In genomic region chr10:33193867-33194521, GRCh38 we compare ENCODE assay signal across 8 cellular contexts.
DNase-seq lines count a peak whose midpoint lies in the region; ATAC-seq, FAIRE-seq and TF ChIP-seq lines count a peak whose summit lies in the region.

No MANE protein-coding gene starts in this region.

- TF ChIP-seq RAD21 in IMR-90 (IDR thresholded peaks at IDR 0.05; ENCODE audit: low read length): no peak

- H2AK9ac ChIP-seq in IMR-90 (replicated peaks; ENCODE audit: low read depth, low read length, poor library complexity): no peak overlapping the region

- POLR2A ChIA-PET in IMR-90 (lab: Charles Lee; ENCODE audit: unreplicated experiment): no interaction called here

- no peak for TF ChIP-seq CTCF in IMR-90 (conservative IDR thresholded peaks at IDR 0.05; ENCODE audit: low read depth, low read length)
- no peak for TF ChIP-seq CTCF in brain microvascular endothelial cell (IDR thresholded peaks at IDR 0.05; ENCODE audit: low read depth, low read length, missing control alignments)
- TF ChIP-seq CTCF in kidney (IDR thresholded peaks at IDR 0.05; ENCODE audit: borderline replicate concordance, extremely low read depth, insufficient read depth): no peak
- no peak for TF ChIP-seq CTCF in thoracic aorta (IDR thresholded peaks at IDR 0.05)

- H3K79me1 ChIP-seq in IMR-90 (ENCODE audit: low read depth in 1 of 2, low read length in 2 of 2): peaks cover 3 to 19% of the 10 kb centered on the region in 2 experiments; a peak in 3 of 4 replicates

- no peak overlapping the region for H3K23ac ChIP-seq in IMR-90 (ENCODE audit: low read depth, low read length)

- H3K36me3 ChIP-seq in IMR-90 (ENCODE audit: control insufficient read depth, insufficient read depth, low read length) (peaks cover 10% of the 10 kb centered on the region), brain microvascular endothelial cell (replicated peaks) (peaks cover 50% of the 10 kb centered on the region), kidney (ENCODE audit: control insufficient read depth in 1 of 2, insufficient read depth in 2 of 2, low read length in 2 of 2) (peaks cover 5 to 9% of the 10 kb centered on the region in 2 donors), thoracic aorta (peaks cover 4% of the 10 kb centered on the region)

- no peaks in the 10 kb centered on the region for H3K9me3 ChIP-seq in IMR-90 (ENCODE audit: control insufficient read depth, insufficient read depth, low read length)
- H3K9me3 ChIP-seq in kidney (ENCODE audit: control insufficient read depth in 1 of 2, low read length in 2 of 2): no peaks in the 10 kb centered on the region
- H3K9me3 ChIP-seq in thoracic aorta: no peaks in the 10 kb centered on the region

- H2BK20ac ChIP-seq in IMR-90 (ENCODE audit: low read depth, low read length): peak overlapping the region; percentile 49

- H3K9me1 ChIP-seq in IMR-90 (ENCODE audit: insufficient read depth, low read length): peaks cover 9% of the 10 kb centered on the region; the same call in 1 of the 2 replicates

- peak; percentile 43 for ATAC-seq in IMR-90 (ENCODE audit: low read depth)
- ATAC-seq in thoracic aorta (ENCODE audit: insufficient number of reproducible peaks, low FRiP score, low read depth): no peak
- no peak for ATAC-seq in HG02759 (IDR thresholded peaks at IDR 0.05; ENCODE audit: unreplicated experiment)

- no peaks in the 10 kb centered on the region for H3K27me3 ChIP-seq in IMR-90 (ENCODE audit: control insufficient read depth, insufficient read depth, low read length)
- H3K27me3 ChIP-seq in brain microvascular endothelial cell (replicated peaks): no peaks in the 10 kb centered on the region
- H3K27me3 ChIP-seq in thoracic aorta (replicated peaks; ENCODE audit: insufficient read depth): no peaks in the 10 kb centered on the region

- CTCF ChIA-PET in IMR-90 (lab: Yijun Ruan, JAX): interaction anchor here (0.9 to 1.9 kb wide), 13 partner anchors 7 to 157 kb away, joined by 3 to 11 read pairs (median 5); no protein-coding TSS in a partner anchor

- TF ChIP-seq POLR2A in IMR-90 (IDR thresholded peaks at IDR 0.05; ENCODE audit: low read depth, low read length): no peak

- no peak overlapping the region for H3K27ac ChIP-seq in IMR-90 (ENCODE audit: insufficient read depth, low read length)
- H3K27ac ChIP-seq in brain microvascular endothelial cell: peak overlapping the region; percentile 46
- H3K27ac ChIP-seq in kidney (ENCODE audit: low read depth in 2 of 2, low read length in 2 of 2): peak overlapping the region; percentile 53 to 73
- peak overlapping the region; percentile 33 to 60 for H3K27ac ChIP-seq in thoracic aorta

- peak overlapping the region; percentile 6; the same call in 1 of the 3 replicates for H2BK15ac ChIP-seq in IMR-90 (ENCODE audit: low read depth, low read length)

- no peak overlapping the region for H2AFZ ChIP-seq in IMR-90 (replicated peaks; ENCODE audit: low read length, poor library complexity)

- H3K14ac ChIP-seq in IMR-90 (replicated peaks; ENCODE audit: low read depth, low read length): 0 out of 2 replicates have a peak overlapping the region, but pooled peaks have one; percentile 19

- no peak overlapping the region; the same call in 1 of the 2 replicates for H4K5ac ChIP-seq in IMR-90 (ENCODE audit: low read depth, low read length)

- dilution Hi-C loops in IMR-90 (cut with HindIII; ENCODE audit: low sequenced_read_pairs, unreplicated experiment): no loop called here

- WGBS in IMR-90 (ENCODE audit: extremely low coverage in 2 of 2, insufficient read length in 1 of 2), 2 experiments: no CpG with 5 or more reads among the region's 5 CpGs

- no peak overlapping the region for H3K9ac ChIP-seq in IMR-90 (ENCODE audit: low read depth, low read length)
- H3K9ac ChIP-seq in kidney (ENCODE audit: low read length in 2 of 2): no peak overlapping the region

- H3K4me2 ChIP-seq in IMR-90 (ENCODE audit: low read depth, low read length): no peak overlapping the region; the same call in 1 of the 2 replicates

- H3K4me1 ChIP-seq in IMR-90 (ENCODE audit: control insufficient read depth, insufficient read depth, low read length): peaks cover 18% of the 10 kb centered on the region
- peaks cover 30 to 37% of the 10 kb centered on the region in 2 donors for H3K4me1 ChIP-seq in kidney (ENCODE audit: control insufficient read depth in 1 of 2, insufficient read depth in 1 of 2, low read depth in 1 of 2, low read length in 2 of 2)
- H3K4me1 ChIP-seq in thoracic aorta (ENCODE audit: control insufficient read depth in 1 of 2, low read depth in 2 of 2): peaks cover 7 to 26% of the 10 kb centered on the region in 2 donors

- peak overlapping the region; percentile 45; the same call in 1 of the 2 replicates for H2BK120ac ChIP-seq in IMR-90 (ENCODE audit: low read depth, low read length)

- intact Hi-C loops in IMR-90 (cut with micrococcal nuclease): loop anchor here (1.0 to 10.0 kb wide), 5 partner anchors 78 to 1444 kb away; no protein-coding TSS in a partner anchor
- intact Hi-C loops in kidney (cut with DNase I): no loop called here
- intact Hi-C loops in head of caudate nucleus (cut with DNase I): no loop called here

- H4K20me1 ChIP-seq in IMR-90 (ENCODE audit: insufficient read depth, low read length): no peaks in the 10 kb centered on the region

- H4K91ac ChIP-seq in IMR-90 (ENCODE audit: insufficient read depth, low read depth, low read length): peak overlapping the region; percentile 26; the same call in 1 of the 2 replicates

- DNase-seq in IMR-90 (peak; percentile 74), brain microvascular endothelial cell (peak; percentile 62), kidney (no peak), thoracic aorta (ENCODE audit: low spot score) (no peak), HUDEP-2 (lab: John Stamatoyannopoulos, UW; ENCODE audit: unreplicated experiment in 76 of 76) (no peak), head of caudate nucleus (no peak), DMS79 treated with DMSO at 0.1 percent for 48 hours (lab: John Stamatoyannopoulos, UW) (no peak)

- BruUV-seq in IMR-90 (replicated peaks; lab: Mats Ljungman, UMichigan): no TSS peak

- H4K8ac ChIP-seq in IMR-90 (ENCODE audit: low read depth in 2 of 2, low read length in 2 of 2): peak overlapping the region in 1 of 2 experiments; percentile 47; a peak in 2 of 4 replicates

- H2BK5ac ChIP-seq in IMR-90 (ENCODE audit: low read depth, low read length, poor library complexity, severe bottlenecking): peak overlapping the region; percentile 60

- peak overlapping the region; percentile 77; the same call in 1 of the 2 replicates for H3K18ac ChIP-seq in IMR-90 (ENCODE audit: low read depth, low read length)

- in situ Hi-C loops in IMR-90 (cut with MboI; ENCODE audit: low sequenced_read_pairs) (no loop called here), brain microvascular endothelial cell (cut with HindIII; ENCODE audit: low pct_ligation_motif_present, low sequenced_read_pairs) (no loop called here)

- FAIRE-seq in kidney (lab: Jason Lieb, UNC): no peak

- H3K4me3 ChIP-seq in IMR-90 (ENCODE audit: insufficient read depth, low read depth, low read length) (no peak overlapping the region), brain microvascular endothelial cell (ENCODE audit: low read depth, low read length) (no peak overlapping the region), kidney (ENCODE audit: low read length in 2 of 2) (no peak overlapping the region), thoracic aorta (peak overlapping the region; percentile 0)

- no peak overlapping the region for H3K56ac ChIP-seq in IMR-90 (ENCODE audit: extremely low read depth, insufficient read depth, low read length)

- peak overlapping the region; percentile 54 for H2AK5ac ChIP-seq in IMR-90 (ENCODE audit: low read depth, low read length)

- peak overlapping the region; percentile 48; the same call in 1 of the 2 replicates for H3K4ac ChIP-seq in IMR-90 (ENCODE audit: low read depth, low read length)

TF ChIP-seq in IMR-90, 13 proteins besides CTCF, POLR2A, EP300 and RAD21:
- TF ChIP-seq RCOR1 (IDR thresholded peaks at IDR 0.05; ENCODE audit: insufficient replicate concordance, low read length) (no peak), NFE2L2 (IDR thresholded peaks at IDR 0.05; ENCODE audit: low read depth, low read length) (no peak), CEBPB (IDR thresholded peaks at IDR 0.05; ENCODE audit: low read depth, low read length) (peak; percentile 94), ELK1 (IDR thresholded peaks at IDR 0.05; ENCODE audit: borderline replicate concordance, low read depth, low read length) (no peak), MXI1 (IDR thresholded peaks at IDR 0.05; ENCODE audit: borderline replicate concordance, low read depth, low read length) (no peak), FOS (IDR thresholded peaks at IDR 0.05; ENCODE audit: low read depth, low read length) (no peak), MAFK (IDR thresholded peaks at IDR 0.05; ENCODE audit: low read depth, low read length) (no peak)
TF ChIP-seq in IMR-90: peak in this region for 1.

Comparison
In these comparisons a context has a peak if more than half of its experiments do, and no peak if none do; other contexts are left out.
1. DNase-seq: peak in IMR-90 (single experiment) and brain microvascular endothelial cell (single experiment); none in kidney (single experiment), thoracic aorta (single experiment), HUDEP-2 (0 of 76), head of caudate nucleus (0 of 42) and DMS79 treated with DMSO at 0.1 percent for 48 hours (single experiment).